ENCODE assay signal across 8 cellular contexts in the genomic region with DNA sequence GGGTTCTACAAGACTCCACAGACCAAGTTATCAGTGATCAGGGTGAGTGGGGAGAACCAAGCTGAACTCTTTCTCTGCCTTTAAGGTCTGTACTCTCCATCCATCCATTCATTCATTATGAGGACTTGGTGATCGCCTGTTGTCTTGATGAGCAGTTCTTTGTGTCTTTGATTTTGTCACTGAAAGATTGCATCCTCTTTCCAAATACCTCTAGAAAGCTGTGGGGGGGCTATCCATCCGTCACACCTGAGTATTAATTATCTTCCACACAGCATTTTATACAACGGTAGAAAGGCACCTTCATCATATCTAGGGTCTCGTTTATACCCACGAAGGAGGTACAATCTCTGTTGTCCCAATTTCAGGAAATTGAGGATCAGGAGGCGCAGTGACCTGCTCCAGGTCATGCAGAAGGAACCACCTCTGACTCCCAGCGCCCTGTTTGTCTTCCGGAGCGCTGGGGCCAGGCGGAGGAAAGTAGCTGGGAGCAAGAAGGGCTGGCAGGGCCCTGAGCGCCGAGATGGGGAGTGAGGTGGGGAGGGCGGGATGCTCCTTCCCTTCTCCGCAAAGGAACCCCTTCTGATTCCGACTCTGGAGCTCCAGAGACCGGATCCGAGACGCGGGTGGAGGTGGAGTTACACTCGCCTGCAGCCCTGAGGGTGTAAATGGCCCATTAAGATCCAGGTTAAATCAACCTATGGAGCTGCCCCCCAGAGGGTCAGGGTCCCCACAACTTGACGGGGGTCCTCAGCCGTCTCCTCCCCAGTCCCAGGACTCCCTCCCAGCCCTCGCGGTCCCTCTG. TPM values are rescaled to one million over a fixed set of nuclear protein-coding genes. Genes with fewer than 3 reads are reported as not detected.
A peak's percentile ranks its signal among the peaks of the same experiment; 100 is the strongest.
DNase-seq lines count a peak whose midpoint lies in the region; ATAC-seq, FAIRE-seq and TF ChIP-seq lines count a peak whose summit lies in the region.

No MANE protein-coding gene starts in this region.

- H3K27me3 ChIP-seq in suprapubic skin, result no peaks in the 10 kb centered on the region

- TF ChIP-seq RAD21 in A549 (conservative IDR thresholded peaks at IDR 0.05 in 1 of 2, IDR thresholded peaks at IDR 0.05 in 1 of 2), result no peak

- POLR2A ChIA-PET in A549 (lab: Yijun Ruan, JAX), result no interaction called here
- POLR2A ChIA-PET in activated naive CD8-positive, alpha-beta T cell treated with anti-CD3 and anti-CD28 coated beads, Interleukin-2, amount 10 ng/mL, durations not matched to agents 7 days and 5 days (lab: Charles Lee), result interaction anchor here (0.6 to 1.4 kb wide), 4 partner anchors 47 to 206 kb away, joined by 3 to 4 read pairs (median 4); partner anchors contain the start of genes PMM2 and TMEM186

- CTCF ChIA-PET in A549 (lab: Yijun Ruan, JAX), result interaction anchor here (0.7 to 1.2 kb wide), 3 partner anchors 12 to 106 kb away, joined by 3 to 8 read pairs (median 3); no protein-coding TSS in a partner anchor

- H3K4me1 ChIP-seq in A549, result peaks cover 24% of the 10 kb centered on the region
- peaks cover 10 to 15% of the 10 kb centered on the region in 2 donors for H3K4me1 ChIP-seq in kidney (ENCODE audit: control insufficient read depth in 1 of 2, insufficient read depth in 1 of 2, low read depth in 1 of 2, low read length in 2 of 2)
- H3K4me1 ChIP-seq in suprapubic skin, result peaks cover 17% of the 10 kb centered on the region

- TF ChIP-seq CTCF in A549 (IDR thresholded peaks at IDR 0.05), result no peak
- TF ChIP-seq CTCF in kidney (IDR thresholded peaks at IDR 0.05; ENCODE audit: borderline replicate concordance, extremely low read depth, insufficient read depth), result no peak
- no peak for TF ChIP-seq CTCF in suprapubic skin (IDR thresholded peaks at IDR 0.05)

- no peaks in the 10 kb centered on the region for H3K9me3 Mint-ChIP-seq in activated naive CD8-positive, alpha-beta T cell treated with anti-CD3 and anti-CD28 coated beads, Interleukin-2, amount 10 ng/mL, durations not matched to agents 7 days and 5 days

- ATAC-seq in A549, result peak; percentile 65
- ATAC-seq in GM18870 (IDR thresholded peaks at IDR 0.05; ENCODE audit: unreplicated experiment), result peak; percentile 47
- ATAC-seq in HG03103 (IDR thresholded peaks at IDR 0.05; ENCODE audit: low read depth, unreplicated experiment), result peak; percentile 31
- ATAC-seq in activated naive CD8-positive, alpha-beta T cell treated with anti-CD3 and anti-CD28 coated beads, Interleukin-2, amount 10 ng/mL, durations not matched to agents 7 days and 5 days (ENCODE audit: low read depth), result peak; percentile 52

- peak overlapping the region; percentile 85 for H3K4me3 Mint-ChIP-seq in activated naive CD8-positive, alpha-beta T cell treated with anti-CD3 and anti-CD28 coated beads, Interleukin-2, amount 10 ng/mL, durations not matched to agents 7 days and 5 days

- TF ChIP-seq EP300 in A549 (IDR thresholded peaks at IDR 0.05) (no peak), suprapubic skin (IDR thresholded peaks at IDR 0.05) (no peak)

- no peak overlapping the region for H3K27ac Mint-ChIP-seq in activated naive CD8-positive, alpha-beta T cell treated with anti-CD3 and anti-CD28 coated beads, Interleukin-2, amount 10 ng/mL, durations not matched to agents 7 days and 5 days

- no peaks in the 10 kb centered on the region for H3K9me3 ChIP-seq in A549
- no peaks in the 10 kb centered on the region for H3K9me3 ChIP-seq in kidney (ENCODE audit: control insufficient read depth in 1 of 2, low read length in 2 of 2)
- H3K9me3 ChIP-seq in suprapubic skin, result no peaks in the 10 kb centered on the region

- no peaks in the 10 kb centered on the region for H3K36me3 ChIP-seq in kidney (ENCODE audit: control insufficient read depth in 1 of 2, insufficient read depth in 2 of 2, low read length in 2 of 2)
- H3K36me3 ChIP-seq in suprapubic skin, result peaks cover 3% of the 10 kb centered on the region

- WGBS in A549 (ENCODE audit: missing lambda C conversion rate), result 55% methylated on average over 20 of the region's 24 CpGs
- 27% methylated on average over 16 of the region's 24 CpGs for WGBS in suprapubic skin

- intact Hi-C loops in kidney (cut with DNase I), result no loop called here

- peak overlapping the region; percentile 33 to 67 for H3K9ac ChIP-seq in kidney (ENCODE audit: low read length in 2 of 2)

- peaks cover 11% of the 10 kb centered on the region for H3K4me1 Mint-ChIP-seq in activated naive CD8-positive, alpha-beta T cell treated with anti-CD3 and anti-CD28 coated beads, Interleukin-2, amount 10 ng/mL, durations not matched to agents 7 days and 5 days

- DNase-seq in A549 (ENCODE audit: low read depth in 1 of 2, low spot score in 1 of 2), result no peak
- no peak for DNase-seq in activated naive CD8-positive, alpha-beta T cell treated with anti-CD3 and anti-CD28 coated beads, Interleukin-2, amount 10 ng/mL, durations not matched to agents 7 days and 5 days
- no peak for DNase-seq in kidney
- DNase-seq in suprapubic skin (ENCODE audit: low spot score in 2 of 2), result no peak
- DNase-seq in effector CD8-positive, alpha-beta T cell (lab: John Stamatoyannopoulos, UW), result no peak
- no peak for DNase-seq in activated gamma-delta T cell (lab: John Stamatoyannopoulos, UW)

- H3K36me3 Mint-ChIP-seq in activated naive CD8-positive, alpha-beta T cell treated with anti-CD3 and anti-CD28 coated beads, Interleukin-2, amount 10 ng/mL, durations not matched to agents 7 days and 5 days, result no peaks in the 10 kb centered on the region

- H3K27me3 Mint-ChIP-seq in activated naive CD8-positive, alpha-beta T cell treated with anti-CD3 and anti-CD28 coated beads, Interleukin-2, amount 10 ng/mL, durations not matched to agents 7 days and 5 days, result peaks cover 4% of the 10 kb centered on the region

- no peak for FAIRE-seq in A549 (lab: Jason Lieb, UNC)
- no peak for FAIRE-seq in kidney (lab: Jason Lieb, UNC)

- H3K4me2 ChIP-seq in A549, result peak overlapping the region; percentile 78

- H3K4me3 ChIP-seq in A549 (peak overlapping the region; percentile 44), kidney (ENCODE audit: low read length in 2 of 2) (peak overlapping the region; percentile 76 to 91), suprapubic skin (peak overlapping the region; percentile 70)

- peak overlapping the region in 1 of 2 experiments; percentile 66; a peak in 2 of 6 replicates for H3K27ac ChIP-seq in A549
- no peak overlapping the region for H3K27ac ChIP-seq in kidney (ENCODE audit: low read depth in 2 of 2, low read length in 2 of 2)
- H3K27ac ChIP-seq in suprapubic skin, result no peak overlapping the region

- TF ChIP-seq POLR2A in A549 (IDR thresholded peaks at IDR 0.05; ENCODE audit: low read length), result no peak
- TF ChIP-seq POLR2A in suprapubic skin (IDR thresholded peaks at IDR 0.05), result no peak

TF ChIP-seq in A549, 52 proteins besides CTCF, POLR2A, EP300 and RAD21:
- TF ChIP-seq PBX3 (IDR thresholded peaks at IDR 0.05) (no peak), RARB (CRISPR knock-in tag; IDR thresholded peaks at IDR 0.05) (no peak)

RNA-seq across cellular contexts. Expression of gene ABAT, which starts 0.6 kb away (rescaled TPM):
- polyA plus RNA-seq in A549 (2011; rRNA removed), result 1.2 and 1.3 TPM in 2 replicates
- 0.16 and 0.27 TPM in 2 replicates for polyA plus RNA-seq in A549 (2012; cell fraction: cytosol; rRNA removed)
- polyA plus RNA-seq in A549 (2012; cell fraction: nucleus; rRNA removed), result 0.58 and 0.69 TPM in 2 replicates
- polyA plus RNA-seq in A549 (2017; fragmentation: RNase III; extraction: RNeasy Plus Mini Kit Qiagen cat#74134 plus additional on column Dnase treatment), result 0.60 to 0.68 TPM (median 0.66 TPM) in 3 replicates
- polyA minus RNA-seq in A549 (2011; rRNA and poly(A)+ RNA removed), result 1.1 and 1.7 TPM in 2 replicates
- total RNA-seq in activated naive CD8-positive, alpha-beta T cell treated with anti-CD3 and anti-CD28 coated beads, Interleukin-2, amount 10 ng/mL, durations not matched to agents 7 days and 5 days, result 1 to 10 TPM; 5.4 to 6.0 TPM
- total RNA-seq in kidney, result 9.6 TPM
- polyA plus RNA-seq in kidney (ENCODE audit: insufficient read depth, low read depth, low replicate concordance), result 34.0 TPM
- total RNA-seq in suprapubic skin, result 1 to 10 TPM; 2.0 to 8.5 (median 5.9) TPM

RNA-seq across cellular contexts. Expression of gene METTL22, which starts 52.3 kb away (rescaled TPM):
- 36.7 and 40.9 TPM in 2 replicates for polyA plus RNA-seq in A549 (2011; rRNA removed)
- 40.8 and 45.1 TPM in 2 replicates for polyA plus RNA-seq in A549 (2012; cell fraction: cytosol; rRNA removed)
- polyA plus RNA-seq in A549 (2012; cell fraction: nucleus; rRNA removed), result 85.0 and 109 TPM in 2 replicates
- 18.6 to 22.8 TPM (median 21.0 TPM) in 3 replicates for polyA plus RNA-seq in A549 (2017; fragmentation: RNase III; extraction: RNeasy Plus Mini Kit Qiagen cat#74134 plus additional on column Dnase treatment)
- 65.2 and 70.4 TPM in 2 replicates for polyA minus RNA-seq in A549 (2011; rRNA and poly(A)+ RNA removed)
- total RNA-seq in activated naive CD8-positive, alpha-beta T cell treated with anti-CD3 and anti-CD28 coated beads, Interleukin-2, amount 10 ng/mL, durations not matched to agents 7 days and 5 days, result 10 to 100 TPM; 36.3 to 40.8 TPM
- 26.2 TPM for total RNA-seq in kidney
- 12.0 TPM for polyA plus RNA-seq in kidney (ENCODE audit: insufficient read depth, low read depth, low replicate concordance)
- total RNA-seq in suprapubic skin, result 100 to 1,000 TPM in 1 of 4 donors, 10 to 100 TPM in 3; 15.5 to 114 (median 28.3) TPM
